ENCODE assay signal across 1 cellular context in the genomic region with DNA sequence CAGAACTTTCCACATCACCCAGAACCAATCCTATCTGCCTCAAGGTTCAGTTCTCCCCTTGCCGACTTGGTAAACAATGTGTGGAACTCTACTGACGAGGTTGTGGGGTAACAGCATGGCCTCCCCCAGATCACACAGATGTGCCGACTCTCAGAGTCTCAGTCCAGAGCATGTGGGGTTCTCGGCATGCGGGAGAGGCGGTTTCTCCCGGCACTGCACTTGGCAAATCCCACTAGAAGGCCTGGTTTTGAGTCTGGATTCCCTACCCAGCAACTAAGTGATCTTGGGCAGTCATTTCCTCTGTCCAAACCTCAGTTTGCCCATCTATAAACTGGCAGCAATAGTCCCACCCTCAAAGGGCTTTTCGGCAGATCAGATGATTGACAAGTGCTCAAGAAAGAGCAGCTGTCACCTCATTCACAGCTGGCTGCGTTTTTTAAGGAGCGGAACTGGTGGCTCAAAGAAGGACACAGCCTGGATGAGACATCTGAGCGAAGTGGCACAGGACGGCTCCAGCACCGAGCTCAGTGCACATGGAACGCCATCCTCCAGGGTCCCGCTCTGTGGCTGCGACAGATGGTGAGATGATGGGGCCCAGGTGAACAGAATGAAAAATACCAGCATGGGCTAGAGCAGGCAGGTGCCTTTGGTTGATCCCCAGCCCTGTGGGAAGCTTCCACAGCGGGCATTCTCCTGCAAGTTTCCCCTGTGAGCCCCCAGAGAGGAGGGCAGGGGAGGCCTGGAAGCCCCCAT.
TF ChIP-seq lines count a peak whose summit lies in the region.

No MANE protein-coding gene starts in this region.

TF ChIP-seq in HCT116, 20 proteins besides CTCF, POLR2A, EP300 and RAD21:
- no peak for TF ChIP-seq REST (IDR thresholded peaks at IDR 0.05; ENCODE audit: low read depth)
- TF ChIP-seq CEBPB (IDR thresholded peaks at IDR 0.05; ENCODE audit: low read depth): no peak
- TF ChIP-seq, protein P1, sequence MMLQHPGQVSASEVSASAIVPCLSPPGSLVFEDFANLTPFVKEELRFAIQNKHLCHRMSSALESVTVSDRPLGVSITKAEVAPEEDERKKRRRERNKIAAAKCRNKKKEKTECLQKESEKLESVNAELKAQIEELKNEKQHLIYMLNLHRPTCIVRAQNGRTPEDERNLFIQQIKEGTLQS (IDR thresholded peaks at IDR 0.05): no peak
- no peak for TF ChIP-seq SP1 (IDR thresholded peaks at IDR 0.05; ENCODE audit: low read depth)
- no peak for TF ChIP-seq SIN3A (IDR thresholded peaks at IDR 0.05; ENCODE audit: low read depth)
- TF ChIP-seq, protein P2, sequence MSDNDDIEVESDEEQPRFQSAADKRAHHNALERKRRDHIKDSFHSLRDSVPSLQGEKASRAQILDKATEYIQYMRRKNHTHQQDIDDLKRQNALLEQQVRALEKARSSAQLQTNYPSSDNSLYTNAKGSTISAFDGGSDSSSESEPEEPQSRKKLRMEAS (IDR thresholded peaks at IDR 0.05): no peak
- no peak for TF ChIP-seq SRF (IDR thresholded peaks at IDR 0.05; ENCODE audit: low read depth)
- TF ChIP-seq EZH2phosphoT487 (IDR thresholded peaks at IDR 0.05; ENCODE audit: borderline replicate concordance): no peak
